In the genomic region with DNA sequence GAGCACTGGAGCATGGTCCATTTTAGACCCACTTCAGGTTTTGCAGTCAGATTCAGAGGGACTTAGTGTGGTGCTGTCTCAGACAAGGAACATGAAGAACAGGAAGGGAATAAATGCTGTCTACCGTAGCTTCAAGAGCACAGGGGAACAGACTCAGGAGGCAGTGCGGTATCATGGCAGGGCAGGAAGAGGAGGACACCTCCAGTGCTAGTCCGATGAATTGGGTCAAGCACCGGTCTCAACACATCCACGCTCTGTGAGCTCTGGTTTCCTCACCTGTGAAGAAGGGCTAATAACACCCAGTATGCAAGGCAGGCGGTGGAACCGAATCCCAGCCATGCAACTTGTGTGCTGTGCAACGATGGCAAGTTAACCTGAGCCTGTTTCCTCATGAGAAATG, we compare ENCODE assay signal across 25 cellular contexts.
"Had no signal": no experiment of that assay in that cellular context is flagged by ENCODE, and none has a peak within 500 bp of the region (broad histone marks: within the 10 kb centered on the region; RNA-seq: fewer than 3 reads in every experiment).

No MANE protein-coding gene starts in this region.

- DNase-seq: activated CD4-positive, alpha-beta memory T cell treated with anti-CD3 and anti-CD28 coated beads, Interleukin-2, amount 10 ng/mL, durations not matched to agents 7 days and 5 days; activated CD4-positive, alpha-beta T cell treated with anti-CD3 and anti-CD28 coated beads for 1 hour; activated CD4-positive, alpha-beta T cell treated with anti-CD3 and anti-CD28 coated beads, Interleukin-2, amount 10 ng/mL, durations not matched to agents 7 days and 5 days; activated CD8-positive, alpha-beta memory T cell treated with anti-CD3 and anti-CD28 coated beads, Interleukin-2, amount 50 U/mL, for 48 hours; activated gamma-delta T cell; activated naive CD4-positive, alpha-beta T cell treated with anti-CD3 and anti-CD28 coated beads, Interleukin-2, amount 50 U/mL, for 16 hours; activated naive CD8-positive, alpha-beta T cell treated with anti-CD3 and anti-CD28 coated beads, Interleukin-2, amount 50 U/mL, for 24 hours; activated T-cell treated with anti-CD3 and anti-CD28 coated beads, Interleukin-2, amount 50 U/mL, for 24 hours; amygdala; caudate nucleus; foreskin keratinocyte; heart right ventricle; midbrain; naive thymus-derived CD4-positive, alpha-beta T cell; nucleus accumbens; pancreas; stimulated activated CD4-positive, alpha-beta T cell treated with anti-CD3 and anti-CD28 coated beads, Interleukin-15, amount 100 ng/mL, for 24 hours; stimulated activated CD4-positive, alpha-beta T cell treated with anti-CD3 and anti-CD28 coated beads, Interleukin-2, amount 100 ng/mL, for 24 hours; stimulated activated naive CD4-positive, alpha-beta T cell had no signal

- H3K9me3 Mint-ChIP-seq: activated CD4-positive, alpha-beta memory T cell treated with anti-CD3 and anti-CD28 coated beads, Interleukin-2, amount 10 ng/mL, durations not matched to agents 7 days and 5 days; activated CD4-positive, alpha-beta T cell treated with anti-CD3 and anti-CD28 coated beads, Interleukin-2, amount 10 ng/mL, durations not matched to agents 7 days and 5 days; activated naive CD8-positive, alpha-beta T cell treated with anti-CD3 and anti-CD28 coated beads, Interleukin-2, amount 50 U/mL, for 24 hours; activated T-cell treated with anti-CD3 and anti-CD28 coated beads, Interleukin-2, amount 50 U/mL, for 24 hours; dendritic cell treated with granulocyte-macrophage colony-stimulating factor and Interleukin-4, amounts not matched to agents 40 ng/mL and 50 ng/mL, for 4 days; neural crest cell had no signal

- ATAC-seq: activated naive CD8-positive, alpha-beta T cell treated with anti-CD3 and anti-CD28 coated beads, Interleukin-2, amount 50 U/mL, for 24 hours; foreskin keratinocyte; heart right ventricle; naive thymus-derived CD4-positive, alpha-beta T cell; pancreas had no signal

- H3K27ac Mint-ChIP-seq: activated CD4-positive, alpha-beta memory T cell treated with anti-CD3 and anti-CD28 coated beads, Interleukin-2, amount 10 ng/mL, durations not matched to agents 7 days and 5 days; activated CD4-positive, alpha-beta T cell treated with anti-CD3 and anti-CD28 coated beads, Interleukin-2, amount 10 ng/mL, durations not matched to agents 7 days and 5 days; activated naive CD8-positive, alpha-beta T cell treated with anti-CD3 and anti-CD28 coated beads, Interleukin-2, amount 50 U/mL, for 24 hours; activated T-cell treated with anti-CD3 and anti-CD28 coated beads, Interleukin-2, amount 50 U/mL, for 24 hours; dendritic cell treated with granulocyte-macrophage colony-stimulating factor and Interleukin-4, amounts not matched to agents 40 ng/mL and 50 ng/mL, for 4 days had no signal

- H3K9me3 ChIP-seq: esophagus muscularis mucosa, heart right ventricle, pancreas, right atrium auricular region, suprapubic skin, tibial nerve had no signal

- H3K4me3 Mint-ChIP-seq: activated CD4-positive, alpha-beta memory T cell treated with anti-CD3 and anti-CD28 coated beads, Interleukin-2, amount 10 ng/mL, durations not matched to agents 7 days and 5 days; activated CD4-positive, alpha-beta T cell treated with anti-CD3 and anti-CD28 coated beads, Interleukin-2, amount 10 ng/mL, durations not matched to agents 7 days and 5 days; activated naive CD8-positive, alpha-beta T cell treated with anti-CD3 and anti-CD28 coated beads, Interleukin-2, amount 50 U/mL, for 24 hours; activated T-cell treated with anti-CD3 and anti-CD28 coated beads, Interleukin-2, amount 50 U/mL, for 24 hours; dendritic cell treated with granulocyte-macrophage colony-stimulating factor and Interleukin-4, amounts not matched to agents 40 ng/mL and 50 ng/mL, for 4 days; naive thymus-derived CD4-positive, alpha-beta T cell; neural crest cell had no signal

- H3K27me3 Mint-ChIP-seq: activated CD4-positive, alpha-beta memory T cell treated with anti-CD3 and anti-CD28 coated beads, Interleukin-2, amount 10 ng/mL, durations not matched to agents 7 days and 5 days; activated CD4-positive, alpha-beta T cell treated with anti-CD3 and anti-CD28 coated beads, Interleukin-2, amount 10 ng/mL, durations not matched to agents 7 days and 5 days; activated naive CD8-positive, alpha-beta T cell treated with anti-CD3 and anti-CD28 coated beads, Interleukin-2, amount 50 U/mL, for 24 hours; activated T-cell treated with anti-CD3 and anti-CD28 coated beads, Interleukin-2, amount 50 U/mL, for 24 hours; dendritic cell treated with granulocyte-macrophage colony-stimulating factor and Interleukin-4, amounts not matched to agents 40 ng/mL and 50 ng/mL, for 4 days; naive thymus-derived CD4-positive, alpha-beta T cell had no signal
